Comparison of ENCODE assay signal across 1 cellular context in the genomic region with DNA sequence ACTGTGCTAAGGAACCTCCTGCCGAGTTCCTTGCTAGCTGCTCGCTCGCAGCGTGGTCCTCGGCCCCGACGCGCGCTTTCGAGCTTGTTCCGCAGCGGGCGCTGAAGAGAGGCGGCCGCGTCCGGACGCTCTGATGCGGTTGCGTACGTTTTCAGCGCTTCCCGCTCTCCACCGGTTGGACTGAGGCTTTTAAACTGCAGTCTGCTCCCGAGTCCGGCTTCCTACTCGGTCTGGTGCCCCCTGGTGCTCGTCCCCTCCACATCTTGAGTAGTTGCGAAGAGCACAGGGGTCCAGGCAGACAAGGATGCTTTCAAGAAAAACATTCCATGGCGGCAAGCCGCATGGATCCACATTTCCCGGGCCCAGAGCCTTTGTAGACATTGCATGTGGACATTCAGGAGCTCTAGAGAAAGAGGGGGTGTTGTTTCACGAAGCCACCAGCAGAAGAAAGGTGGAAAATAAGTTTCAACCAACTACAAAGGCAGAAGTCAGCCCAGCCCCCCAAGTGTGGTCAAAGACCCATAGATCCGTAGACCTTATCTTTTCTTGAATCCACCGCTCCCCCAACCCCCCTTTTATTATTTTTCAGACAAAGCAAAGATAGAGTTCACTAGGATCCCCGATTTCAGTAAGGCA.
TF ChIP-seq lines count a peak whose summit lies in the region.

No MANE protein-coding gene starts in this region.

TF ChIP-seq in HepG2, 621 proteins besides CTCF, POLR2A, EP300 and RAD21 (continued from another document and continues in another):
- TF ChIP-seq MIXL1 (CRISPR knock-in tag; IDR thresholded peaks at IDR 0.05) (0 out of 2 replicates have a peak, but pooled peaks have one; percentile 61), ZBTB33 (CRISPR knock-in tag; IDR thresholded peaks at IDR 0.05) (peak; percentile 85), KAT7 (CRISPR knock-in tag; IDR thresholded peaks at IDR 0.05; ENCODE audit: borderline replicate concordance) (0 out of 2 replicates have a peak, but pooled peaks have one; percentile 68), CREM (IDR thresholded peaks at IDR 0.05) (peak; percentile 49), CREM (CRISPR knock-in tag; IDR thresholded peaks at IDR 0.05) (no peak), ZNF605 (CRISPR knock-in tag; IDR thresholded peaks at IDR 0.05) (peak; percentile 90), ZBTB20 (CRISPR knock-in tag; IDR thresholded peaks at IDR 0.05; ENCODE audit: borderline replicate concordance, low read depth) (peak; percentile 77; the same call in 1 of the 2 replicates), HOXA5 (CRISPR knock-in tag; IDR thresholded peaks at IDR 0.05) (peak; percentile 92), ZBTB7B (CRISPR knock-in tag; IDR thresholded peaks at IDR 0.05) (peak; percentile 81; the same call in 1 of the 2 replicates), NFIB (CRISPR knock-in tag; IDR thresholded peaks at IDR 0.05; ENCODE audit: borderline replicate concordance) (no peak), ZNF337 (CRISPR knock-in tag; IDR thresholded peaks at IDR 0.05; ENCODE audit: borderline replicate concordance, low read depth) (0 out of 2 replicates have a peak, but pooled peaks have one; percentile 65), IKZF1 (IDR thresholded peaks at IDR 0.05) (no peak), ZNF136 (CRISPR knock-in tag; IDR thresholded peaks at IDR 0.05; ENCODE audit: low read depth) (peak; percentile 90), HMG20B (CRISPR knock-in tag; conservative IDR thresholded peaks at IDR 0.05) (peak; percentile 38; the same call in 1 of the 2 replicates), TEAD3 (CRISPR knock-in tag; optimal IDR thresholded peaks at IDR 0.05; ENCODE audit: borderline replicate concordance) (peak; percentile 79), TOE1 (CRISPR knock-in tag; IDR thresholded peaks at IDR 0.05) (peak; percentile 85), SRY (CRISPR knock-in tag; IDR thresholded peaks at IDR 0.05) (peak; percentile 83), POLR2G (IDR thresholded peaks at IDR 0.05; ENCODE audit: low read depth, low read length) (peak; percentile 71; the same call in 1 of the 2 replicates), ZNF280B (CRISPR knock-in tag; IDR thresholded peaks at IDR 0.05; ENCODE audit: borderline replicate concordance) (peak; percentile 95), NAIF1 (CRISPR knock-in tag; IDR thresholded peaks at IDR 0.05; ENCODE audit: borderline replicate concordance) (peak; percentile 99), ARID4A (CRISPR knock-in tag; IDR thresholded peaks at IDR 0.05; ENCODE audit: borderline replicate concordance) (peak; percentile 79; the same call in 1 of the 2 replicates), ZNF18 (CRISPR knock-in tag; IDR thresholded peaks at IDR 0.05; ENCODE audit: insufficient replicate concordance) (peak; percentile 94), ZNF382 (CRISPR knock-in tag; IDR thresholded peaks at IDR 0.05; ENCODE audit: borderline replicate concordance) (no peak), HNRNPH1 (optimal IDR thresholded peaks at IDR 0.05; ENCODE audit: low read depth, low read length) (peak; percentile 42), CREB3 (CRISPR knock-in tag; IDR thresholded peaks at IDR 0.05) (peak; percentile 84; the same call in 1 of the 2 replicates), FOXK1 (CRISPR knock-in tag; IDR thresholded peaks at IDR 0.05; ENCODE audit: borderline replicate concordance, low read depth) (peak; percentile 61; the same call in 1 of the 2 replicates), SP2 (CRISPR knock-in tag; IDR thresholded peaks at IDR 0.05) (no peak), ZNF503 (CRISPR knock-in tag; IDR thresholded peaks at IDR 0.05) (peak; percentile 74; the same call in 1 of the 2 replicates), ZNF891 (CRISPR knock-in tag; IDR thresholded peaks at IDR 0.05) (peak; percentile 95), HMG20A (CRISPR knock-in tag; IDR thresholded peaks at IDR 0.05; ENCODE audit: borderline replicate concordance) (peak; percentile 49; the same call in 1 of the 2 replicates), ZNF564 (CRISPR knock-in tag; IDR thresholded peaks at IDR 0.05) (peak; percentile 78; the same call in 1 of the 2 replicates), TERF1 (CRISPR knock-in tag; IDR thresholded peaks at IDR 0.05) (no peak)
- TF ChIP-seq, protein P1, sequence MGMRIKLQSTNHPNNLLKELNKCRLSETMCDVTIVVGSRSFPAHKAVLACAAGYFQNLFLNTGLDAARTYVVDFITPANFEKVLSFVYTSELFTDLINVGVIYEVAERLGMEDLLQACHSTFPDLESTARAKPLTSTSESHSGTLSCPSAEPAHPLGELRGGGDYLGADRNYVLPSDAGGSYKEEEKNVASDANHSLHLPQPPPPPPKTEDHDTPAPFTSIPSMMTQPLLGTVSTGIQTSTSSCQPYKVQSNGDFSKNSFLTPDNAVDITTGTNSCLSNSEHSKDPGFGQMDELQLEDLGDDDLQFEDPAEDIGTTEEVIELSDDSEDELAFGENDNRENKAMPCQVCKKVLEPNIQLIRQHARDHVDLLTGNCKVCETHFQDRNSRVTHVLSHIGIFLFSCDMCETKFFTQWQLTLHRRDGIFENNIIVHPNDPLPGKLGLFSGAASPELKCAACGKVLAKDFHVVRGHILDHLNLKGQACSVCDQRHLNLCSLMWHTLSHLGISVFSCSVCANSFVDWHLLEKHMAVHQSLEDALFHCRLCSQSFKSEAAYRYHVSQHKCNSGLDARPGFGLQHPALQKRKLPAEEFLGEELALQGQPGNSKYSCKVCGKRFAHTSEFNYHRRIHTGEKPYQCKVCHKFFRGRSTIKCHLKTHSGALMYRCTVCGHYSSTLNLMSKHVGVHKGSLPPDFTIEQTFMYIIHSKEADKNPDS (CRISPR knock-in tag; IDR thresholded peaks at IDR 0.05): no peak
- TF ChIP-seq, protein P2, sequence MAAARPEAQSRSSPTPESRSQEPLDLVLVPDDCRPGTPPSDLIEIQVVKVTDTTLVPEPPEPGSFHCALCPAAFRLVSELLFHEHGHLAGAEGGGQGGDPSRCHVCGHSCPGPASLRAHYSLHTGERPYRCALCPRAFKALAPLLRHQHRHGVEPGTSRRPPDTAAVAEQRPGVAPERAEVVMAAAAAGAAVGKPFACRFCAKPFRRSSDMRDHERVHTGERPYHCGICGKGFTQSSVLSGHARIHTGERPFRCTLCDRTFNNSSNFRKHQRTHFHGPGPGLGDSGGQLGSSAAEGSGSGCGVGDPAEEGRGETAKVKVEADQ (CRISPR knock-in tag; IDR thresholded peaks at IDR 0.05; ENCODE audit: borderline replicate concordance): peak; percentile 90
- TF ChIP-seq, protein P3, sequence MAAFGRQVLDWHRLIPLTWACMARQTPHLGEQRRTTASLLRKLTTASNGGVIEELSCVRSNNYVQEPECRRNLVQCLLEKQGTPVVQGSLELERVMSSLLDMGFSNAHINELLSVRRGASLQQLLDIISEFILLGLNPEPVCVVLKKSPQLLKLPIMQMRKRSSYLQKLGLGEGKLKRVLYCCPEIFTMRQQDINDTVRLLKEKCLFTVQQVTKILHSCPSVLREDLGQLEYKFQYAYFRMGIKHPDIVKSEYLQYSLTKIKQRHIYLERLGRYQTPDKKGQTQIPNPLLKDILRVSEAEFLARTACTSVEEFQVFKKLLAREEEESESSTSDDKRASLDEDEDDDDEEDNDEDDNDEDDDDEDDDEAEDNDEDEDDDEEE (CRISPR knock-in tag; IDR thresholded peaks at IDR 0.05): peak; percentile 96
